1 cellular context compared by ENCODE assay signal in genomic region chr3:38084019-38084968, GRCh38.
TF ChIP-seq lines count a peak whose summit lies in the region.

No MANE protein-coding gene starts in this region.

TF ChIP-seq in K562, 482 proteins besides CTCF, POLR2A, EP300 and RAD21:
- TF ChIP-seq SIRT6 (IDR thresholded peaks at IDR 0.05; ENCODE audit: low read depth, low read length) = peak; percentile 61
- TF ChIP-seq ZNF408 (CRISPR knock-in tag; IDR thresholded peaks at IDR 0.05; ENCODE audit: low read depth) = peak; percentile 85; the same call in 1 of the 2 replicates
- TF ChIP-seq ZBTB33 (CRISPR knock-in tag; IDR thresholded peaks at IDR 0.05) = peak; percentile 92
- no peak for TF ChIP-seq SMAD3 (CRISPR knock-in tag; conservative IDR thresholded peaks at IDR 0.05)
- TF ChIP-seq ELF4 (CRISPR knock-in tag; IDR thresholded peaks at IDR 0.05) = peak; percentile 53; the same call in 1 of the 2 replicates
- 0 out of 2 replicates have a peak, but pooled peaks have one; percentile 23 for TF ChIP-seq VEZF1 (CRISPR knock-in tag; IDR thresholded peaks at IDR 0.05)
- 0 out of 2 replicates have a peak, but pooled peaks have one; percentile 3 for TF ChIP-seq TFAP4 (CRISPR knock-in tag; IDR thresholded peaks at IDR 0.05; ENCODE audit: borderline replicate concordance)
- TF ChIP-seq CBX3 (IDR thresholded peaks at IDR 0.05; ENCODE audit: borderline replicate concordance in 1 of 2, low read length in 2 of 2) = peak in 1 of 2 experiments; percentile 32; a peak in 1 of 3 replicates
- peak; percentile 93; the same call in 1 of the 2 replicates for TF ChIP-seq OTX1 (CRISPR knock-in tag; IDR thresholded peaks at IDR 0.05)
- peak; percentile 80 for TF ChIP-seq CREBBP (IDR thresholded peaks at IDR 0.05; ENCODE audit: low read depth, low read length)
- no peak for TF ChIP-seq ATF7 (IDR thresholded peaks at IDR 0.05)
- TF ChIP-seq THRB (CRISPR knock-in tag; conservative IDR thresholded peaks at IDR 0.05) = peak; percentile 94
- TF ChIP-seq DDX20 (tag; IDR thresholded peaks at IDR 0.05; ENCODE audit: low read depth) = 0 out of 2 replicates have a peak, but pooled peaks have one; percentile 36
- peak in 1 of 2 experiments; percentile 75 for TF ChIP-seq E2F6 (IDR thresholded peaks at IDR 0.05; ENCODE audit: borderline replicate concordance in 1 of 2, extremely low read depth in 1 of 2, insufficient read depth in 1 of 2, insufficient read length in 1 of 2, low read depth in 1 of 2, low read length in 1 of 2, poor library complexity in 1 of 2, severe bottlenecking in 1 of 2)
- no peak for TF ChIP-seq ZNF740 (CRISPR knock-in tag; IDR thresholded peaks at IDR 0.05)
- TF ChIP-seq ZNF740 (tag; IDR thresholded peaks at IDR 0.05) = 0 out of 4 replicates have a peak, but pooled peaks of 1 of the 2 experiments have one; percentile 23
- TF ChIP-seq ZNF280A (IDR thresholded peaks at IDR 0.05; ENCODE audit: low read depth, partially characterized antibody) = peak; percentile 26
- TF ChIP-seq ZBTB11 (CRISPR knock-in tag; IDR thresholded peaks at IDR 0.05) = peak in 1 of 3 experiments; percentile 63; a peak in 2 of 6 replicates
- TF ChIP-seq CHD4 (IDR thresholded peaks at IDR 0.05; ENCODE audit: insufficient read depth, insufficient replicate concordance, low read depth, low read length, poor library complexity, severe bottlenecking) = peak; percentile 91
- TF ChIP-seq HDAC8 (tag; IDR thresholded peaks at IDR 0.05) = 0 out of 2 replicates have a peak, but pooled peaks have one; percentile 63
- TF ChIP-seq SAFB (IDR thresholded peaks at IDR 0.05; ENCODE audit: borderline replicate concordance, low read depth, low read length) = no peak
- TF ChIP-seq CUX1 (CRISPR knock-in tag; IDR thresholded peaks at IDR 0.05) = peak; percentile 64; the same call in 1 of the 2 replicates
- no peak for TF ChIP-seq MEF2D (tag; conservative IDR thresholded peaks at IDR 0.05; ENCODE audit: low read depth)
- TF ChIP-seq ASH1L (IDR thresholded peaks at IDR 0.05; ENCODE audit: borderline replicate concordance, low read depth, partially characterized antibody) = peak; percentile 82
- peak; percentile 81 for TF ChIP-seq PYGO2 (tag; IDR thresholded peaks at IDR 0.05)
- no peak for TF ChIP-seq ETS2 (tag; IDR thresholded peaks at IDR 0.05; ENCODE audit: borderline replicate concordance, poor library complexity, severe bottlenecking)
TF ChIP-seq in K562: peak in this region for 20.
